Comparison of ENCODE assay signal across 23 cellular contexts in genomic region chr4:108203377-108203776, GRCh38.
"Had no signal": no experiment of that assay in that cellular context is flagged by ENCODE, and none has a peak within 500 bp of the region (broad histone marks: within the 10 kb centered on the region; RNA-seq: fewer than 3 reads in every experiment).

No MANE protein-coding gene starts in this region.

- H3K27ac Mint-ChIP-seq: memory B cell; mesothelial cell of epicardium; natural killer cell treated with Interleukin-12 subunit alpha and Interleukin-12 subunit beta and Interleukin-15 and Interleukin-18, amount 100 ng/mL, for 72 hours; neural progenitor cell; stimulated activated naive B cell treated with anti-CD40 and anti-IgM and Interleukin-4, amounts not matched to agents 10 μg/mL and 1 μg/mL and 100 μg/mL, for 72 hours had no signal

- H3K9me3 Mint-ChIP-seq: memory B cell; mesothelial cell of epicardium; natural killer cell treated with Interleukin-12 subunit alpha and Interleukin-12 subunit beta and Interleukin-15 and Interleukin-18, amount 100 ng/mL, for 72 hours; stimulated activated naive B cell treated with anti-CD40 and anti-IgM and Interleukin-4, amounts not matched to agents 10 μg/mL and 1 μg/mL and 100 μg/mL, for 72 hours had no signal

- H3K4me2 ChIP-seq: hepatocyte, neural progenitor cell had no signal

- H3K4me1 ChIP-seq: colonic mucosa, foreskin keratinocyte, left ventricle myocardium inferior, lower lobe of right lung, neural progenitor cell, psoas muscle, right lobe of liver, spleen, uterus had no signal

- H3K4me3 ChIP-seq: colonic mucosa, hepatocyte, left ventricle myocardium inferior, lower lobe of right lung, neural progenitor cell, psoas muscle, right lobe of liver, spleen, uterus had no signal

- ATAC-seq: foreskin keratinocyte; left cardiac atrium; lower lobe of right lung; natural killer cell treated with Interleukin-12 subunit alpha and Interleukin-12 subunit beta and Interleukin-15 and Interleukin-18, amount 100 ng/mL, for 72 hours; psoas muscle; right lobe of liver; stimulated activated naive B cell treated with anti-CD40 and anti-IgM and Interleukin-4, amounts not matched to agents 10 μg/mL and 1 μg/mL and 100 μg/mL, for 72 hours had no signal

- H3K9me3 ChIP-seq: colonic mucosa, left ventricle myocardium inferior, lower lobe of right lung, psoas muscle, right lobe of liver, spleen, uterus had no signal

- H3K4me3 Mint-ChIP-seq: memory B cell; mesothelial cell of epicardium; natural killer cell treated with Interleukin-12 subunit alpha and Interleukin-12 subunit beta and Interleukin-15 and Interleukin-18, amount 100 ng/mL, for 72 hours; neural progenitor cell; stimulated activated naive B cell treated with anti-CD40 and anti-IgM and Interleukin-4, amounts not matched to agents 10 μg/mL and 1 μg/mL and 100 μg/mL, for 72 hours had no signal

- H3K4me1 Mint-ChIP-seq: memory B cell had no signal

- H3K79me2 ChIP-seq: hepatocyte had no signal

- H3K36me3 ChIP-seq: colonic mucosa, left ventricle myocardium inferior, lower lobe of right lung, neural progenitor cell, right lobe of liver, spleen, uterus had no signal

- H3K36me3 Mint-ChIP-seq: memory B cell; mesothelial cell of epicardium; natural killer cell treated with Interleukin-12 subunit alpha and Interleukin-12 subunit beta and Interleukin-15 and Interleukin-18, amount 100 ng/mL, for 72 hours; neural progenitor cell; stimulated activated naive B cell treated with anti-CD40 and anti-IgM and Interleukin-4, amounts not matched to agents 10 μg/mL and 1 μg/mL and 100 μg/mL, for 72 hours had no signal

- H3K27ac ChIP-seq: colonic mucosa, foreskin keratinocyte, hepatocyte, left ventricle myocardium inferior, lower lobe of right lung, neural progenitor cell, psoas muscle, right lobe of liver, spleen, uterus had no signal

- H3K27me3 ChIP-seq: colonic mucosa, hepatocyte, neural progenitor cell, right lobe of liver, spleen, uterus had no signal

- DNase-seq: colonic mucosa; dermis blood vessel endothelial cell; erythroblast; foreskin keratinocyte; kidney; left cardiac atrium; left ventricle myocardium inferior; lower lobe of right lung; occipital lobe; psoas muscle; retina; right lobe of liver; spleen; stimulated activated CD4-positive, alpha-beta T cell treated with anti-CD3 and anti-CD28 coated beads, Interleukin-15, amount 100 ng/mL, for 24 hours; stimulated activated CD4-positive, alpha-beta T cell treated with anti-CD3 and anti-CD28 coated beads, Interleukin-1b, Interleukin-23, amount 100 ng/mL, for 48 hours; stimulated activated CD4-positive, alpha-beta T cell treated with anti-CD3 and anti-CD28 coated beads, Interleukin-4, amount 100 ng/mL, for 24 hours; stimulated activated naive B cell treated with anti-CD40 and anti-IgM and Interleukin-4, amounts not matched to agents 10 μg/mL and 1 μg/mL and 100 μg/mL, for 72 hours; uterus had no signal

- H2AFZ ChIP-seq: hepatocyte, neural progenitor cell had no signal
